16 cellular contexts compared by ENCODE assay signal in the genomic region with DNA sequence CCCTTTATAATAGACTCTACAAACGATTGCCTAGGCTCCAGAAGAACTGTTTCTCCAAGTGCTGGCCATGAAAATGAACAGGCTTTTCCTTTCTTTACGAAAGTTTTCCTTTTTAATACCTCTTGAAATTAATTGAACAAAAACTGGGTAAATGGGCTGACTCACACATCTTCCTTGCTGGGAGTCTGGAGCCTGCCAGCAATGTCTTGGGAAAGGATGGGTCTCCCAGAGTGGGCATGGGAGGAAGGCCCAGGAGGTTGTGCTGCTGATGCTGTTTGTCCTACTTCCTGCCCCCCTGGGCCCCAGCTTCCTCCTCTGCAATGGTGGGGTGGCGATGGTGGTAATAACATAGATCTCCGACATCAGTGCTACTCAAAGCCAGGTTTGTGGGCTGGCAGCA.
"Had no signal": no experiment of that assay in that cellular context is flagged by ENCODE, and none has a peak within 500 bp of the region (broad histone marks: within the 10 kb centered on the region; RNA-seq: fewer than 3 reads in every experiment).

No MANE protein-coding gene starts in this region.

- H3K4me1 Mint-ChIP-seq: activated B cell treated with CpG ODN at 0.5 μM for 24 hours had no signal

- H3K27me3 Mint-ChIP-seq: activated CD4-positive, alpha-beta memory T cell treated with anti-CD3 and anti-CD28 coated beads, Interleukin-2, amount 10 ng/mL, durations not matched to agents 7 days and 5 days; activated naive CD8-positive, alpha-beta T cell had no signal

- H3K9me3 ChIP-seq: body of pancreas, lower lobe of right lung, tibial nerve, vagina had no signal

- H3K4me3 Mint-ChIP-seq: activated B cell treated with CpG ODN at 0.5 μM for 24 hours; activated CD4-positive, alpha-beta memory T cell treated with anti-CD3 and anti-CD28 coated beads, Interleukin-2, amount 10 ng/mL, durations not matched to agents 7 days and 5 days; activated CD8-positive, alpha-beta memory T cell treated with anti-CD3 and anti-CD28 coated beads, Interleukin-2, amount 10 ng/mL, durations not matched to agents 7 days and 5 days; activated naive CD8-positive, alpha-beta T cell; effector memory CD8-positive, alpha-beta T cell; nephron progenitor cell had no signal

- DNase-seq: activated B cell treated with CpG ODN at 0.5 μM for 24 hours; activated CD4-positive, alpha-beta memory T cell treated with anti-CD3 and anti-CD28 coated beads, Interleukin-2, amount 10 ng/mL, durations not matched to agents 7 days and 5 days; activated CD4-positive, alpha-beta T cell treated with anti-CD3 and anti-CD28 coated beads for 4 hours; activated CD8-positive, alpha-beta memory T cell treated with anti-CD3 and anti-CD28 coated beads, Interleukin-2, amount 10 ng/mL, durations not matched to agents 7 days and 5 days; amniotic stem cell; body of pancreas; effector memory CD8-positive, alpha-beta T cell; lower lobe of right lung; nephron progenitor cell; nucleus accumbens; posterior cingulate gyrus; stimulated activated CD4-positive, alpha-beta T cell treated with anti-CD3 and anti-CD28 coated beads, Interleukin-2, amount 100 ng/mL, for 24 hours; stimulated activated naive CD8-positive, alpha-beta T cell treated with anti-CD3 and anti-CD28 coated beads, Interleukin-15, Interleukin-2, amounts not matched to agents 100 U/mL and 50 U/mL, for 24 hours had no signal

- H3K27me3 ChIP-seq: body of pancreas, tibial nerve, vagina had no signal

- H3K9me3 Mint-ChIP-seq: activated B cell treated with CpG ODN at 0.5 μM for 24 hours; activated CD4-positive, alpha-beta memory T cell treated with anti-CD3 and anti-CD28 coated beads, Interleukin-2, amount 10 ng/mL, durations not matched to agents 7 days and 5 days; effector memory CD8-positive, alpha-beta T cell; nephron progenitor cell had no signal

- H3K27ac Mint-ChIP-seq: activated B cell treated with CpG ODN at 0.5 μM for 24 hours; activated CD4-positive, alpha-beta memory T cell treated with anti-CD3 and anti-CD28 coated beads, Interleukin-2, amount 10 ng/mL, durations not matched to agents 7 days and 5 days; activated CD8-positive, alpha-beta memory T cell treated with anti-CD3 and anti-CD28 coated beads, Interleukin-2, amount 10 ng/mL, durations not matched to agents 7 days and 5 days; activated naive CD8-positive, alpha-beta T cell; effector memory CD8-positive, alpha-beta T cell; nephron progenitor cell had no signal

- H3K36me3 ChIP-seq: lower lobe of right lung, tibial nerve, vagina had no signal

- H3K27ac ChIP-seq: body of pancreas, lower lobe of right lung, tibial nerve, vagina had no signal

- ATAC-seq: activated CD8-positive, alpha-beta memory T cell treated with anti-CD3 and anti-CD28 coated beads, Interleukin-2, amount 10 ng/mL, durations not matched to agents 7 days and 5 days; body of pancreas; effector memory CD8-positive, alpha-beta T cell; lower lobe of right lung; stimulated activated naive CD8-positive, alpha-beta T cell treated with anti-CD3 and anti-CD28 coated beads, Interleukin-15, Interleukin-2, amounts not matched to agents 100 U/mL and 50 U/mL, for 24 hours had no signal

- H3K4me3 ChIP-seq: body of pancreas, lower lobe of right lung, tibial nerve, vagina had no signal

- H3K36me3 Mint-ChIP-seq: activated CD8-positive, alpha-beta memory T cell treated with anti-CD3 and anti-CD28 coated beads, Interleukin-2, amount 10 ng/mL, durations not matched to agents 7 days and 5 days; activated naive CD8-positive, alpha-beta T cell had no signal
